Comparison of ENCODE assay signal across 28 cellular contexts in the genomic region with DNA sequence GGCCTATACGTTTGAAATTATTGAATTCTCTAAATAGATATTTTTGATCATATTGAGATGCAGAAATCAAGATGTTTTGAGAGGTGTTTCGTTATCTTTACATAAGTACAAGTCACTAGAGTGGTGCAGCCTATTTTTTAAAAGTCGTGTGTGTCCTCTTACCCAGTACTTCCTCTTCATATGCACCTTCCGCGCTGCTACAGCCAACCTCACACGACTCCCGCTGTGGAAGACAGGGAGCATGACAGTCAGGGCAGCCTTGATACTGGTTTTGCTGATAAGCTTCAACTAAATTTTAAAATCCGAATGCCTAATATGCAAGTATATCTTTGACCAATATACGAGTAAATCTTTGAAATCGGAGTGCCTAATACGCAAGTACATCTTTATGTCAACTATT. TPM values are rescaled to one million over a fixed set of nuclear protein-coding genes. Genes with fewer than 3 reads are reported as not detected.
"Had no signal": no experiment of that assay in that cellular context is flagged by ENCODE, and none has a peak within 500 bp of the region (broad histone marks: within the 10 kb centered on the region; RNA-seq: fewer than 3 reads in every experiment).

No MANE protein-coding gene starts in this region.

- H3K9me3 ChIP-seq: Peyer's patch had no signal

- H3K27ac Mint-ChIP-seq: activated CD4-positive, alpha-beta memory T cell treated with anti-CD3 and anti-CD28 coated beads, Interleukin-2, amount 10 ng/mL, durations not matched to agents 7 days and 5 days; activated naive CD4-positive, alpha-beta T cell treated with anti-CD3 and anti-CD28 coated beads, Interleukin-2, amount 10 ng/mL, durations not matched to agents 7 days and 5 days; activated naive CD8-positive, alpha-beta T cell treated with anti-CD3 and anti-CD28 coated beads for 36 hours; activated T-cell treated with anti-CD3 and anti-CD28 coated beads, Interleukin-2, amount 50 U/mL, for 72 hours; activated T-helper 2 cell treated with anti-CD3 and anti-CD28 coated beads, Interferon-gamma antibody, Interleukin-2, Interleukin-4, amounts not matched to agents 10 μg/mL and 5 μg/mL and 100 μg/mL, durations not matched to agents 14 hours and 24 hours and 36 hours; T-helper 1 cell treated with Interleukin-12 subunit alpha and Interleukin-12 subunit beta and Interleukin-4 antibody, amounts not matched to agents 30 μg/mL and 1 μg/mL, for 36 hours had no signal

- H3K27me3 ChIP-seq: brain microvascular endothelial cell, cardiac muscle cell, Peyer's patch had no signal

- H3K9me3 Mint-ChIP-seq: activated CD4-positive, alpha-beta memory T cell treated with anti-CD3 and anti-CD28 coated beads, Interleukin-2, amount 10 ng/mL, durations not matched to agents 7 days and 5 days; activated naive CD4-positive, alpha-beta T cell treated with anti-CD3 and anti-CD28 coated beads, Interleukin-2, amount 10 ng/mL, durations not matched to agents 7 days and 5 days; activated naive CD8-positive, alpha-beta T cell treated with anti-CD3 and anti-CD28 coated beads for 36 hours; activated T-cell treated with anti-CD3 and anti-CD28 coated beads, Interleukin-2, amount 50 U/mL, for 72 hours; activated T-helper 2 cell treated with anti-CD3 and anti-CD28 coated beads, Interferon-gamma antibody, Interleukin-2, Interleukin-4, amounts not matched to agents 10 μg/mL and 5 μg/mL and 100 μg/mL, durations not matched to agents 14 hours and 24 hours and 36 hours; T-helper 1 cell treated with Interleukin-12 subunit alpha and Interleukin-12 subunit beta and Interleukin-4 antibody, amounts not matched to agents 30 μg/mL and 1 μg/mL, for 36 hours had no signal

- H3K36me3 ChIP-seq: brain microvascular endothelial cell, cardiac muscle cell, Peyer's patch had no signal

- H3K4me1 Mint-ChIP-seq: activated CD4-positive, alpha-beta memory T cell treated with anti-CD3 and anti-CD28 coated beads, Interleukin-2, amount 10 ng/mL, durations not matched to agents 7 days and 5 days; activated naive CD4-positive, alpha-beta T cell treated with anti-CD3 and anti-CD28 coated beads, Interleukin-2, amount 10 ng/mL, durations not matched to agents 7 days and 5 days; activated naive CD8-positive, alpha-beta T cell treated with anti-CD3 and anti-CD28 coated beads for 36 hours had no signal

- ATAC-seq: activated T-cell treated with anti-CD3 and anti-CD28 coated beads, Interleukin-2, amount 50 U/mL, for 72 hours had no signal

- H3K4me3 ChIP-seq: cardiac muscle cell, Peyer's patch had no signal

- H3K36me3 Mint-ChIP-seq: activated naive CD4-positive, alpha-beta T cell treated with anti-CD3 and anti-CD28 coated beads, Interleukin-2, amount 10 ng/mL, durations not matched to agents 7 days and 5 days; activated naive CD8-positive, alpha-beta T cell treated with anti-CD3 and anti-CD28 coated beads for 36 hours had no signal

- DNase-seq: activated CD4-positive, alpha-beta memory T cell treated with anti-CD3 and anti-CD28 coated beads, Interleukin-2, amount 10 ng/mL, durations not matched to agents 7 days and 5 days; activated CD4-positive, alpha-beta T cell treated with anti-CD3 and anti-CD28 coated beads, Interleukin-2, amount 50 U/mL, for 1 hour; activated CD4-positive, CD25-positive, alpha-beta regulatory T cell; activated gamma-delta T cell treated with Interleukin-2 at 50 U/mL for 16 hours; activated naive CD4-positive, alpha-beta T cell treated with anti-CD3 and anti-CD28 coated beads, Interleukin-2, amount 10 ng/mL, durations not matched to agents 7 days and 5 days; activated naive CD8-positive, alpha-beta T cell treated with anti-CD3 and anti-CD28 coated beads for 36 hours; activated T-cell treated with anti-CD3 and anti-CD28 coated beads for 4 hours; activated T-cell treated with anti-CD3 and anti-CD28 coated beads, Interleukin-2, amount 50 U/mL, for 72 hours; brain microvascular endothelial cell; cerebellar nuclear complex; MM.1S; NCI-H1105; NCI-H1436; NCI-H1694 treated with DMSO at 0.1 percent for 48 hours; NCI-H2029 treated with DMSO at 0.1 percent for 48 hours; NCI-H510A treated with DMSO at 0.1 percent for 48 hours; NCI-H69; NK-92 treated with Interleukin-12 subunit alpha and Interleukin-12 subunit beta, amount 100 ng/mL, for 24 hours; Peyer's patch; Right ventricle myocardium superior had no signal

- H3K27ac ChIP-seq: brain microvascular endothelial cell, cardiac muscle cell, Peyer's patch, RWPE1 had no signal

- H3K4me3 Mint-ChIP-seq: activated CD4-positive, alpha-beta memory T cell treated with anti-CD3 and anti-CD28 coated beads, Interleukin-2, amount 10 ng/mL, durations not matched to agents 7 days and 5 days; activated naive CD4-positive, alpha-beta T cell treated with anti-CD3 and anti-CD28 coated beads, Interleukin-2, amount 10 ng/mL, durations not matched to agents 7 days and 5 days; activated naive CD8-positive, alpha-beta T cell treated with anti-CD3 and anti-CD28 coated beads for 36 hours; activated T-cell treated with anti-CD3 and anti-CD28 coated beads, Interleukin-2, amount 50 U/mL, for 72 hours; T-helper 1 cell treated with Interleukin-12 subunit alpha and Interleukin-12 subunit beta and Interleukin-4 antibody, amounts not matched to agents 30 μg/mL and 1 μg/mL, for 36 hours had no signal

- H3K4me1 ChIP-seq: Peyer's patch had no signal

- FAIRE-seq: colon, TTC549 had no signal

RNA-seq across cellular contexts. Expression of a gene that starts 16.3 kb away (rescaled TPM):
- total RNA-seq: activated CD4-positive, alpha-beta memory T cell treated with anti-CD3 and anti-CD28 coated beads, Interleukin-2, amount 10 ng/mL, durations not matched to agents 7 days and 5 days; activated CD8-positive, alpha-beta memory T cell treated with anti-CD3 and anti-CD28 coated beads for 36 hours; activated naive CD8-positive, alpha-beta T cell treated with anti-CD3 and anti-CD28 coated beads for 36 hours; activated T-cell treated with anti-CD3 and anti-CD28 coated beads, Interleukin-2, amount 50 U/mL, for 72 hours; activated T-helper 2 cell treated with anti-CD3 and anti-CD28 coated beads, Interferon-gamma antibody, Interleukin-2, Interleukin-4, amounts not matched to agents 10 μg/mL and 5 μg/mL and 100 μg/mL, durations not matched to agents 14 hours and 24 hours and 36 hours; cardiac muscle cell; SK-MEL-5 had no signal
- polyA plus RNA-seq: cardiac muscle cell had no signal
